8 cellular contexts compared by ENCODE assay signal in the genomic region with DNA sequence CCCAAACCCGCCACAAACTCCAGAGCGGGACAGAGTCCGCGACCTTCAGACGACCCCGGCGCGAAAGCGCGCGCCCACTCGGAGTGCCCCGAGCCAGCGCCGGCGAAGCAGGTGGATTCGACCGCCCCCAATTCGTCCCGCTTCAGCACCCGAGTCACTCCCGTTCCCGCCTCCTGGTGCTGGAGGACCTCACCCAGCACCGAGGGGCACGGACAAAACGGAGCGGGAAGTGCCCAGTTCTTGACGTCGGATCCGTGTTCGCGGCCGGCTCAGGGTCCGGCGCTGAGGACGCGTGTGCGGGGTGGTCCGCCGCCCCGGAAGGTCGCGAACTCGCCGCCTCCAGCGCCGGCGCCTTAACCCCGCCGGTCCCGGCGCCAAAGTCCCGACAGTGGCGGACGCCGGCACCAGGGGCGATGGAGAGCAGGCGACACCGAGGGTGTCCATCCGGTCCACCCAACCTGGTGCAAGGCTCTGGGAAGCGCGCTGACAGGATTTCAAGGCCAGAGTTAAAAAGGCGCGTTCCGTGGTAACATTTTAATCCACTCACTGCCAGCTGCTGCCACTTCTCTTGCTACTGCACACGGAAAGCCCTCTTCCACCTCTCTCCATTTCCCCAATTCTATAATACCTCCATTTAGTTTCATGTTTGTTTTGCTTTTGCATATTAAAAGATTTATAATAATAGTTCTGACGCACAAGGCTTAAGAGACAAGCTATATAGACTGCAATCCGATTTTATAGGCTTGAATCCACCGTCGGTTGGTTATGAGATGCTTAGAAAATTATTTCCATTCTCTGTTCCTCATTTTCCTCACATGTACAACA.
DNase-seq lines count a peak whose midpoint lies in the region; ATAC-seq and TF ChIP-seq lines count a peak whose summit lies in the region.

No MANE protein-coding gene starts in this region.

- H3K9me3 Mint-ChIP-seq in naive thymus-derived CD8-positive, alpha-beta T cell = peaks cover 15 to 53% (median 26%) of the 10 kb centered on the region in 9 donors

- TF ChIP-seq CTCF in GM12872 (IDR thresholded peaks at IDR 0.05; ENCODE audit: insufficient read depth, low read depth, low read length) = peak; percentile 44; the same call in 2 of the 3 replicates
- peak; percentile 67 for TF ChIP-seq CTCF in fibroblast of the aortic adventitia (IDR thresholded peaks at IDR 0.05; ENCODE audit: insufficient read depth, low read length)
- TF ChIP-seq CTCF in omental fat pad (IDR thresholded peaks at IDR 0.05) = no peak

- peaks cover 0 to 6% (median under 1%) of the 10 kb centered on the region in 4 donors for H3K4me1 Mint-ChIP-seq in naive thymus-derived CD8-positive, alpha-beta T cell

- H3K4me3 ChIP-seq in fibroblast of the aortic adventitia (ENCODE audit: low read depth, low read length) (peak overlapping the region; percentile 64), SJCRH30 (no peak overlapping the region)

- peaks cover 21 to 49% (median 27%) of the 10 kb centered on the region in 5 donors for H3K27me3 Mint-ChIP-seq in naive thymus-derived CD8-positive, alpha-beta T cell

- H3K4me3 Mint-ChIP-seq in naive thymus-derived CD8-positive, alpha-beta T cell = peak overlapping the region in 3 of 10 donors; percentile 1 to 50 (median 16)

- POLR2A ChIA-PET in naive thymus-derived CD8-positive, alpha-beta T cell (lab: Charles Lee) = no interaction called here

- H3K36me3 Mint-ChIP-seq in naive thymus-derived CD8-positive, alpha-beta T cell = peaks cover 0 to 37% (median 7%) of the 10 kb centered on the region in 3 donors

- H3K27ac Mint-ChIP-seq in naive thymus-derived CD8-positive, alpha-beta T cell = no peak overlapping the region

- no peaks in the 10 kb centered on the region for H3K4me1 ChIP-seq in SJCRH30

- H3K9me3 ChIP-seq in SJCRH30 (replicated peaks) = 0 out of 2 replicates have a peak, but pooled peaks cover 4% of the 10 kb centered on the region

- H3K36me3 ChIP-seq in SJCRH30 = no peaks in the 10 kb centered on the region

- peak; percentile 37 for DNase-seq in T1000 (lab: John Stamatoyannopoulos, UW)
- DNase-seq in fibroblast of the aortic adventitia (ENCODE audit: low read depth) = peak; percentile 25
- no peak for DNase-seq in omental fat pad (ENCODE audit: low spot score)
- no peak for DNase-seq in NCI-H1930 (lab: John Stamatoyannopoulos, UW)
- DNase-seq in SJCRH30 = no peak
- DNase-seq in naive thymus-derived CD8-positive, alpha-beta T cell = no peak

- ATAC-seq in HG02678 (IDR thresholded peaks at IDR 0.05; ENCODE audit: unreplicated experiment) (peak; percentile 92), omental fat pad (ENCODE audit: low FRiP score) (peak; percentile 96)
- ATAC-seq in naive thymus-derived CD8-positive, alpha-beta T cell = no peak

- H3K27me3 ChIP-seq in SJCRH30 = no peaks in the 10 kb centered on the region; the same call in 1 of the 2 replicates

- H3K27ac ChIP-seq in SJCRH30 = no peak overlapping the region

Comparison
In these comparisons a context has a peak if more than half of its experiments do, and no peak if none do; other contexts are left out.
1. CTCF ChIP-seq: peak in GM12872 (single experiment) and fibroblast of the aortic adventitia (single experiment); none in omental fat pad (0 of 3).
2. ATAC-seq: peak in HG02678 (single experiment) and omental fat pad (single experiment); none in naive thymus-derived CD8-positive, alpha-beta T cell (0 of 2).
3. DNase-seq: peak in T1000 (single experiment) and fibroblast of the aortic adventitia (single experiment); none in omental fat pad (single experiment), NCI-H1930 (0 of 2), SJCRH30 (0 of 2) and naive thymus-derived CD8-positive, alpha-beta T cell (0 of 10).